ENCODE assay signal across 19 cellular contexts in genomic region chr5:149030838-149031397, GRCh38. TPM values are rescaled to one million over a fixed set of nuclear protein-coding genes. Genes with fewer than 3 reads are reported as not detected.
DNase-seq lines count a peak whose midpoint lies in the region; ATAC-seq and TF ChIP-seq lines count a peak whose summit lies in the region.
"Had no signal": no experiment of that assay in that cellular context is flagged by ENCODE, and none has a peak within 500 bp of the region (broad histone marks: within the 10 kb centered on the region; RNA-seq: fewer than 3 reads in every experiment).

No MANE protein-coding gene starts in this region.

- POLR2A ChIA-PET in PC-3 (lab: Charles Lee; ENCODE audit: unreplicated experiment), result no interaction called here
- POLR2A ChIA-PET in OCI-LY7 (lab: Charles Lee), result interaction anchor here (1.4 kb wide), 1 partner anchor 298 kb away, joined by 4 read pairs; no protein-coding TSS in a partner anchor

- H2AFZ ChIP-seq in PC-3 (ENCODE audit: low read length) (no peak overlapping the region), OCI-LY7 (ENCODE audit: low read length) (no peak overlapping the region)

- H3K9me3 Mint-ChIP-seq in natural killer cell, result no peaks in the 10 kb centered on the region
- no peaks in the 10 kb centered on the region for H3K9me3 Mint-ChIP-seq in activated naive CD8-positive, alpha-beta T cell treated with anti-CD3 and anti-CD28 coated beads for 36 hours
- H3K9me3 Mint-ChIP-seq: CD4-positive, alpha-beta memory T cell had no signal

- ATAC-seq in PC-3, result no peak
- ATAC-seq in natural killer cell, result no peak
- ATAC-seq: A549, Panc1 had no signal

- in situ Hi-C loops in brain microvascular endothelial cell (cut with HindIII; ENCODE audit: low pct_ligation_motif_present, low sequenced_read_pairs), result no loop called here

- TF ChIP-seq CTCF in PC-3 (conservative IDR thresholded peaks at IDR 0.05; ENCODE audit: low read depth, low read length) (no peak), epithelial cell of esophagus (IDR thresholded peaks at IDR 0.05; ENCODE audit: insufficient read depth, low read depth, low read length, missing control alignments) (no peak), natural killer cell (IDR thresholded peaks at IDR 0.05) (no peak), brain microvascular endothelial cell (IDR thresholded peaks at IDR 0.05; ENCODE audit: low read depth, low read length, missing control alignments) (no peak), OCI-LY7 (conservative IDR thresholded peaks at IDR 0.05; ENCODE audit: low read length) (no peak)

- H3K9me2 ChIP-seq in PC-3 (replicated peaks; ENCODE audit: low read length) (no peaks in the 10 kb centered on the region), OCI-LY7 (ENCODE audit: insufficient read depth, low read length) (no peaks in the 10 kb centered on the region)

- no peaks in the 10 kb centered on the region for H3K36me3 Mint-ChIP-seq in natural killer cell
- no peaks in the 10 kb centered on the region for H3K36me3 Mint-ChIP-seq in activated naive CD8-positive, alpha-beta T cell treated with anti-CD3 and anti-CD28 coated beads for 36 hours
- H3K36me3 Mint-ChIP-seq: CD4-positive, alpha-beta memory T cell had no signal

- H3K27me3 ChIP-seq in PC-3 (ENCODE audit: low read length) (no peaks in the 10 kb centered on the region), brain microvascular endothelial cell (replicated peaks) (no peaks in the 10 kb centered on the region)
- H3K27me3 ChIP-seq: BLaER1, SJSA1 had no signal

- H3K9ac ChIP-seq in PC-3 (ENCODE audit: low read length), result no peak overlapping the region
- H3K9ac ChIP-seq: BLaER1 had no signal

- no peaks in the 10 kb centered on the region for H3K27me3 Mint-ChIP-seq in natural killer cell (ENCODE audit: low read depth in 2 of 2)
- H3K27me3 Mint-ChIP-seq in activated naive CD8-positive, alpha-beta T cell treated with anti-CD3 and anti-CD28 coated beads for 36 hours, result peaks cover 6% of the 10 kb centered on the region
- H3K27me3 Mint-ChIP-seq: CD4-positive, alpha-beta memory T cell had no signal

- H3K4me1 ChIP-seq in PC-3 (ENCODE audit: insufficient read depth, low read length), result peaks cover 22% of the 10 kb centered on the region
- no peaks in the 10 kb centered on the region for H3K4me1 ChIP-seq in OCI-LY7 (ENCODE audit: insufficient read depth, low read length, poor library complexity, severe bottlenecking)
- H3K4me1 ChIP-seq: A549, BLaER1 had no signal

- H3K4me3 Mint-ChIP-seq in natural killer cell, result peak overlapping the region; percentile 33
- no peak overlapping the region for H3K4me3 Mint-ChIP-seq in activated naive CD8-positive, alpha-beta T cell treated with anti-CD3 and anti-CD28 coated beads for 36 hours
- H3K4me3 Mint-ChIP-seq: CD4-positive, alpha-beta memory T cell had no signal

- H3K27ac ChIP-seq in PC-3 (ENCODE audit: low read length), result peak overlapping the region; percentile 1; the same call in 1 of the 2 replicates
- no peak overlapping the region for H3K27ac ChIP-seq in brain microvascular endothelial cell
- H3K27ac ChIP-seq in OCI-LY7 (ENCODE audit: low read depth, low read length, poor library complexity, severe bottlenecking), result no peak overlapping the region
- H3K27ac ChIP-seq: A549, BLaER1, SJSA1 had no signal

- peak overlapping the region; percentile 18 to 64 for H3K27ac Mint-ChIP-seq in natural killer cell
- H3K27ac Mint-ChIP-seq in activated naive CD8-positive, alpha-beta T cell treated with anti-CD3 and anti-CD28 coated beads for 36 hours, result no peak overlapping the region
- H3K27ac Mint-ChIP-seq: CD4-positive, alpha-beta memory T cell had no signal

- H3K79me2 ChIP-seq in PC-3 (ENCODE audit: low read length), result no peaks in the 10 kb centered on the region
- H3K79me2 ChIP-seq in OCI-LY7 (ENCODE audit: insufficient read depth, low read depth, low read length), result no peaks in the 10 kb centered on the region

- H3F3A ChIP-seq in PC-3 (ENCODE audit: low read length, unreplicated experiment), result no peaks in the 10 kb centered on the region

- BruUV-seq in PC-3 (replicated peaks; lab: Mats Ljungman, UMichigan) (no TSS peak), OCI-LY7 (replicated peaks; lab: Mats Ljungman, UMichigan) (no TSS peak)

- H3K4me3 ChIP-seq in PC-3 (ENCODE audit: low read length), result no peak overlapping the region
- H3K4me3 ChIP-seq in epithelial cell of esophagus (ENCODE audit: low read length), result no peak overlapping the region
- no peak overlapping the region for H3K4me3 ChIP-seq in brain microvascular endothelial cell (ENCODE audit: low read depth, low read length)
- no peak overlapping the region for H3K4me3 ChIP-seq in OCI-LY7 (ENCODE audit: low read depth, low read length, poor library complexity, severe bottlenecking)
- H3K4me3 ChIP-seq: A549, BLaER1, SJSA1 had no signal

- H3K4me2 ChIP-seq in PC-3 (ENCODE audit: low read length), result 0 out of 2 replicates have a peak overlapping the region, but pooled peaks have one; percentile 2
- no peak overlapping the region for H3K4me2 ChIP-seq in OCI-LY7 (ENCODE audit: low read length)
- H3K4me2 ChIP-seq: A549, BLaER1 had no signal

- H4K20me1 ChIP-seq in PC-3 (ENCODE audit: low read length) (no peaks in the 10 kb centered on the region), OCI-LY7 (ENCODE audit: insufficient read depth, low read length) (no peaks in the 10 kb centered on the region)
- H4K20me1 ChIP-seq: BLaER1 had no signal

- DNase-seq in ELF-1 (ENCODE audit: low read depth, low spot score), result peak; percentile 8
- no peak for DNase-seq in PC-3
- DNase-seq in epithelial cell of esophagus (ENCODE audit: low read depth), result peak; percentile 37
- no peak for DNase-seq in natural killer cell
- no peak for DNase-seq in activated naive CD8-positive, alpha-beta T cell treated with anti-CD3 and anti-CD28 coated beads for 36 hours
- DNase-seq in GM19240 (ENCODE audit: insufficient read length, low spot score), result no peak
- DNase-seq in brain microvascular endothelial cell, result no peak
- no peak for DNase-seq in OCI-LY7 (ENCODE audit: low spot score)
- DNase-seq: Calu3; CD4-positive, alpha-beta memory T cell; DMS53; KBM-7; NCI-H1417 treated with DMSO at 0.1 percent for 48 hours; NCI-H2171; NCI-H526 had no signal

- H3K4me1 Mint-ChIP-seq in natural killer cell, result peaks cover 34 to 37% of the 10 kb centered on the region in 2 donors
- peaks cover 5% of the 10 kb centered on the region for H3K4me1 Mint-ChIP-seq in activated naive CD8-positive, alpha-beta T cell treated with anti-CD3 and anti-CD28 coated beads for 36 hours

- intact Hi-C loops in PC-3 (cut with micrococcal nuclease), result no loop called here
- intact Hi-C loops in natural killer cell (cut with micrococcal nuclease), result no loop called here
- intact Hi-C loops in OCI-LY7 (cut with micrococcal nuclease; ENCODE audit: unreplicated experiment), result loop anchor here (5.0 to 10.0 kb wide), 2 partner anchors 64 to 576 kb away; no protein-coding TSS in a partner anchor

- H3K9me3 ChIP-seq in PC-3 (ENCODE audit: low read length) (no peaks in the 10 kb centered on the region), OCI-LY7 (ENCODE audit: low read length) (no peaks in the 10 kb centered on the region)
- H3K9me3 ChIP-seq: A549, BLaER1, SJSA1 had no signal

- CTCF ChIA-PET in PC-3 (lab: Charles Lee), result interaction anchor here (0.6 to 0.9 kb wide), 2 partner anchors 84 to 300 kb away, joined by 3 to 5 read pairs; no protein-coding TSS in a partner anchor
- CTCF ChIA-PET in OCI-LY7 (lab: Charles Lee; ENCODE audit: unreplicated experiment), result no interaction called here

- H3K36me3 ChIP-seq in PC-3 (ENCODE audit: low read depth, low read length) (peaks cover 22% of the 10 kb centered on the region), brain microvascular endothelial cell (replicated peaks) (no peaks in the 10 kb centered on the region), OCI-LY7 (ENCODE audit: insufficient read depth, low read length) (no peaks in the 10 kb centered on the region)
- H3K36me3 ChIP-seq: BLaER1 had no signal

RNA-seq across cellular contexts. Expression of gene SH3TC2, which starts 31.9 kb away (rescaled TPM):
- total RNA-seq in PC-3 (2014; rRNA removed) (32.0 and 40.0 TPM in 2 replicates), natural killer cell (under 1 TPM; 0.11 to 0.68 (median 0.58) TPM), OCI-LY7 (2022) (not detected in 2 replicates)
- not detected for total RNA-seq in activated naive CD8-positive, alpha-beta T cell treated with anti-CD3 and anti-CD28 coated beads for 36 hours
- not detected in 2 replicates for total RNA-seq in OCI-LY7 (2014; rRNA removed; shearing (Covaris generic))
- total RNA-seq: CD4-positive, alpha-beta memory T cell had no signal

Comparison
In these comparisons a context has a peak if more than half of its experiments do, and no peak if none do; other contexts are left out.
1. DNase-seq: peak in ELF-1 (single experiment) and epithelial cell of esophagus (single experiment); none in PC-3 (single experiment), natural killer cell (single experiment), activated naive CD8-positive, alpha-beta T cell treated with anti-CD3 and anti-CD28 coated beads for 36 hours (single experiment), GM19240 (single experiment), brain microvascular endothelial cell (single experiment) and OCI-LY7 (single experiment).
2. RNA of gene SH3TC2, which starts 31.9 kb away (total RNA-seq): 32.0 to 40.0 TPM in PC-3; 0.11 to 0.68 TPM in natural killer cell, not detected in activated naive CD8-positive, alpha-beta T cell treated with anti-CD3 and anti-CD28 coated beads for 36 hours and not detected in OCI-LY7; every median in the first group is over 10 times any median in the second.